In the genomic region with DNA sequence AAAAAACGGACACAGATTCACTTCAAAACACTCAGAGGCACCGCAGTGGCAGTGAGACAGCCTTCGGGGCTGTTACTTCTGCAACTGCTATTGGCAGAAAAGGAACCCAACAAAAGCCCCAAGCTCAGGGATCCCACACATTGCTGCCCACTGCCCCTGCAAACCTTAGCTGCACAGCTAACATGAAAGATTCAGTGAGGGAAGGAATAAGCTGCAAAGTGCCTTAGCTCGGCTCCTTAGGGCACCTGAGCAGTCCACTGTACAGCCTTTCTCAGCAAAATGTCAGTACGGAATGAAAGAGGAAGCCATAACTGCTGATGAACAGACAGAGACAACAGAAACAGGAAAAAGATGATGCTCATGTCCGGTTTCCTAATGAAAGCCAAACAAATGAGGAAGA, we compare ENCODE assay signal across 12 cellular contexts. TPM values are rescaled to one million over a fixed set of nuclear protein-coding genes. Genes with fewer than 3 reads are reported as not detected.
A peak's percentile ranks its signal among the peaks of the same experiment; 100 is the strongest.
DNase-seq lines count a peak whose midpoint lies in the region; ATAC-seq and TF ChIP-seq lines count a peak whose summit lies in the region.
"Had no signal": no experiment of that assay in that cellular context is flagged by ENCODE, and none has a peak within 500 bp of the region (broad histone marks: within the 10 kb centered on the region; RNA-seq: fewer than 3 reads in every experiment).

No MANE protein-coding gene starts in this region.

- intact Hi-C loops in right cardiac atrium (cut with DNase I) (loop anchor here in 1 of 4 donors (10.0 kb wide), 1 partner anchor 214 kb away; no protein-coding TSS in a partner anchor), transverse colon (cut with DNase I; ENCODE audit: low total_unique reads) (no loop called here)

- no peak for TF ChIP-seq POLR2A in transverse colon (IDR thresholded peaks at IDR 0.05)

- no peaks in the 10 kb centered on the region for H3K27me3 Mint-ChIP-seq in T-cell

- H4K20me1 ChIP-seq in MM.1S (ENCODE audit: insufficient read depth, low read length), result no peaks in the 10 kb centered on the region

- 62% methylated on average over 6 of the region's 6 CpGs for WGBS in right cardiac atrium
- WGBS in transverse colon (ENCODE audit: low coverage in 1 of 2), 2 donors, result 61 to 76% methylated on average over 4 to 6 of the region's 6 CpGs

- no peak overlapping the region for H3K9ac ChIP-seq in MM.1S (ENCODE audit: low read length)

- CTCF ChIA-PET in T-cell (lab: Charles Lee), result interaction anchor here (0.6 to 4.3 kb wide), 10 partner anchors 9 to 460 kb away, joined by 3 to 43 read pairs (median 6); no protein-coding TSS in a partner anchor

- no peak for TF ChIP-seq EP300 in transverse colon (IDR thresholded peaks at IDR 0.05; ENCODE audit: low read depth)

- H3K4me3 Mint-ChIP-seq in T-cell, result peak overlapping the region; percentile 21 to 65 (median 29)

- in situ Hi-C loops in transverse colon (cut with MboI; ENCODE audit: low pct_ligation_motif_present in 1 of 4, low pct_unique_long_range_greater_than_20kb in 1 of 4, low sequenced_read_pairs in 3 of 4), result loop anchor here in 3 of 4 donors (5.0 to 25.0 kb wide), 3 partner anchors 217 to 367 kb away; no protein-coding TSS in a partner anchor

- POLR2A ChIA-PET in T-cell (lab: Charles Lee), result interaction anchor here (0.6 to 1.1 kb wide), 3 partner anchors 12 to 180 kb away, joined by 3 to 12 read pairs (median 8); no protein-coding TSS in a partner anchor

- H3K9me3 Mint-ChIP-seq in T-cell, result no peaks in the 10 kb centered on the region

- ATAC-seq in right cardiac atrium (peak; percentile 23 to 51), T-cell (replicated peaks in 1 of 4) (peak in 3 of 4 experiments; percentile 30 to 34 (median 33)), GM21723 (IDR thresholded peaks at IDR 0.05; ENCODE audit: unreplicated experiment) (no peak), HG03432 (IDR thresholded peaks at IDR 0.05; ENCODE audit: unreplicated experiment) (no peak)

- H3K4me3 ChIP-seq in right cardiac atrium (ENCODE audit: low read length), result no peak overlapping the region
- no peak overlapping the region for H3K4me3 ChIP-seq in right atrium auricular region
- H3K4me3 ChIP-seq in transverse colon, result no peak overlapping the region
- no peak overlapping the region for H3K4me3 ChIP-seq in MM.1S (ENCODE audit: low read length)

- peaks cover 60% of the 10 kb centered on the region for H3K36me3 ChIP-seq in right atrium auricular region
- peaks cover 0 to 43% (median 17%) of the 10 kb centered on the region in 4 donors for H3K36me3 ChIP-seq in transverse colon
- peaks cover 16% of the 10 kb centered on the region for H3K36me3 ChIP-seq in MM.1S (replicated peaks; ENCODE audit: insufficient read depth, low read length)

- H3K9me2 ChIP-seq in MM.1S (replicated peaks; ENCODE audit: insufficient read depth, low read length), result no peaks in the 10 kb centered on the region

- H3K27ac Mint-ChIP-seq in T-cell, result peak overlapping the region; percentile 82 to 91

- peaks cover 21 to 41% (median 35%) of the 10 kb centered on the region in 3 donors for H3K4me1 Mint-ChIP-seq in T-cell

- no peak overlapping the region for H2AFZ ChIP-seq in MM.1S (ENCODE audit: low read length)

- DNase-seq in right cardiac atrium (no peak), right atrium auricular region (ENCODE audit: low spot score) (no peak), T-cell (peak in 7 of 34 experiments; percentile 6 to 36 (median 12)), globus pallidus (ENCODE audit: low spot score) (peak; percentile 24), transverse colon (no peak), MM.1S (no peak)
- DNase-seq: activated CD8-positive, alpha-beta memory T cell treated with anti-CD3 and anti-CD28 coated beads, Interleukin-2, amount 50 U/mL, for 48 hours; NCI-H1105 treated with DMSO at 0.1 percent for 48 hours; NCI-H524 treated with DMSO at 0.1 percent for 48 hours; stimulated activated CD4-positive, alpha-beta T cell treated with anti-CD3 and anti-CD28 coated beads, Interleukin-15, amount 100 ng/mL, for 24 hours had no signal

- peaks cover 56% of the 10 kb centered on the region for H3K36me3 Mint-ChIP-seq in T-cell

- H3K27me3 ChIP-seq in right cardiac atrium (ENCODE audit: control insufficient read depth, insufficient read depth) (no peaks in the 10 kb centered on the region), right atrium auricular region (no peaks in the 10 kb centered on the region), transverse colon (no peaks in the 10 kb centered on the region), MM.1S (replicated peaks; ENCODE audit: insufficient read depth, low read length) (no peaks in the 10 kb centered on the region)

- H3K79me2 ChIP-seq in MM.1S (ENCODE audit: low read length), result peaks cover 60% of the 10 kb centered on the region

- H3K9me3 ChIP-seq in right cardiac atrium (ENCODE audit: control insufficient read depth, low read length), result no peaks in the 10 kb centered on the region
- H3K9me3 ChIP-seq in right atrium auricular region, result no peaks in the 10 kb centered on the region
- H3K9me3 ChIP-seq in transverse colon, result no peaks in the 10 kb centered on the region
- H3K9me3 ChIP-seq in MM.1S (replicated peaks; ENCODE audit: insufficient read depth, low read length), result no peaks in the 10 kb centered on the region

- H3K4me2 ChIP-seq in MM.1S (ENCODE audit: low read depth, low read length), result no peak overlapping the region

- peaks cover 14% of the 10 kb centered on the region; the same call in 1 of the 2 replicates for H3F3A ChIP-seq in MM.1S (ENCODE audit: insufficient read depth, low read length)

- H3K4me1 ChIP-seq in right cardiac atrium (ENCODE audit: control insufficient read depth, insufficient read depth, low read length) (no peaks in the 10 kb centered on the region), right atrium auricular region (no peaks in the 10 kb centered on the region), transverse colon (peaks cover 0 to 29% (median 0%) of the 10 kb centered on the region in 4 donors), MM.1S (ENCODE audit: low read length) (no peaks in the 10 kb centered on the region)

- H3K27ac ChIP-seq in right cardiac atrium (ENCODE audit: low read length) (peak overlapping the region; percentile 1), right atrium auricular region (no peak overlapping the region), transverse colon (peak overlapping the region; percentile 14 to 49 (median 36)), MM.1S (ENCODE audit: low read length) (no peak overlapping the region)

- TF ChIP-seq CTCF in right atrium auricular region (IDR thresholded peaks at IDR 0.05) (no peak), transverse colon (IDR thresholded peaks at IDR 0.05) (no peak), MM.1S (IDR thresholded peaks at IDR 0.05; ENCODE audit: low read length) (no peak)

RNA-seq across cellular contexts. Expression of gene GPCPD1, which starts 40.4 kb away (rescaled TPM):
- total RNA-seq in right cardiac atrium (10 to 100 TPM; 26.7 to 31.2 (median 28.7) TPM), right atrium auricular region (10 to 100 TPM; 11.0 to 13.8 TPM), T-cell (100 to 1,000 TPM in 2 of 5 donors, 10 to 100 TPM in 3; 48.8 to 104 (median 57.4) TPM), transverse colon (10 to 100 TPM; 15.2 to 26.9 (median 20.9) TPM)
- 8.9 TPM for polyA plus RNA-seq in right cardiac atrium

Comparison
In these comparisons a context has a peak if more than half of its experiments do, and no peak if none do; other contexts are left out.
1. H3K27ac ChIP-seq: peak in right cardiac atrium (single experiment) and transverse colon (4 of 4); none in right atrium auricular region (0 of 2) and MM.1S (single experiment).
2. ATAC-seq: peak in right cardiac atrium (2 of 2) and T-cell (3 of 4); none in GM21723 (single experiment) and HG03432 (single experiment).